ENCODE assay signal across 14 cellular contexts in the genomic region with DNA sequence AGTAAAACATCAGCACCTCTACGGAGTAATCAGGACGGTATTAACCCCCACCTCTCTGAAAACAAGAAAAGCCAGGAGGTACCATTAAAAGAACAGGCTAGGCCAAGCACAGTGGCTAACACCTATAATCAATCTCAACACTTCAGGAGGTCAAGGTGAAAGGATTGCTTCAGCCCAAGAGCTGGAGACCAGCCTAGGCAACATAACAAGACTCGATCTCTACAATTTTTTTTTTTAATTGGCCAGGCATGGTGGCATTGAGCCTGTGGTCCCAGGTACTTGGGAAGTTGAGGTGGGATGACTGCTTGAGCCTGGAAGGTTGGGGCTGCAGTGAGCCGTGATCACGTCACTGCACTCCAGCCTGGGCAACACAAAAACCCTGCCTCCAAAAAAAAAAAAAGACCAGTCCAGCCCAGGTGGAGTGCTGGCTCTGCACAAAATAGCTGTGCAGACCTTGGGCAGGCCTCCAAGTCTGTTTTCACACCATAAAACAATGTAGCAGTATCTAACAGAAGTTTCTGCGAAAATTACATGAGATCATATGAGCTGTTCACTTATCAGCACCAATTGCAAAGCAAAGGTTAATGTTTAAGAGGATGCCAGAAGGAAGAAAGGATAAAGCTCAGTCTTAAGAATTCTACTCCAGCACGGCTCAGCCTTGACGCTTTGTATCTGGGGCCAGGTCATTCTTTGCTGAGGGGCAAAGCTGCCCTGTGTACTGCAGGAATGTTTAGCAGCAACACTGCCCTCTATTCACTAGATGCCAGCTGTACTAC. TPM values are rescaled to one million over a fixed set of nuclear protein-coding genes. Genes with fewer than 3 reads are reported as not detected.
DNase-seq lines count a peak whose midpoint lies in the region; ATAC-seq and TF ChIP-seq lines count a peak whose summit lies in the region.
"Had no signal": no experiment of that assay in that cellular context is flagged by ENCODE, and none has a peak within 500 bp of the region (broad histone marks: within the 10 kb centered on the region; RNA-seq: fewer than 3 reads in every experiment).

No MANE protein-coding gene starts in this region.

- TF ChIP-seq EP300 in ovary (IDR thresholded peaks at IDR 0.05), result no peak

- ATAC-seq in WTC11 (no peak), right cardiac atrium (peak; percentile 54 to 68), HG02642 (IDR thresholded peaks at IDR 0.05; ENCODE audit: poor library complexity, unreplicated experiment) (no peak)
- no peak for ATAC-seq in activated naive CD4-positive, alpha-beta T cell treated with anti-CD3 and anti-CD28 coated beads, Interleukin-2, amount 50 U/mL, for 72 hours

- POLR2A ChIA-PET in WTC11 (lab: Charles Lee), result no interaction called here

- H3K9me3 Mint-ChIP-seq in WTC11, result no peaks in the 10 kb centered on the region
- H3K9me3 Mint-ChIP-seq in activated naive CD4-positive, alpha-beta T cell treated with anti-CD3 and anti-CD28 coated beads, Interleukin-2, amount 50 U/mL, for 72 hours, result no peaks in the 10 kb centered on the region
- H3K9me3 Mint-ChIP-seq: activated naive CD4-positive, alpha-beta T cell treated with anti-CD3 and anti-CD28 coated beads for 36 hours; HFFc6 had no signal

- no peak overlapping the region for H3K4me3 ChIP-seq in right cardiac atrium (ENCODE audit: low read length)
- H3K4me3 ChIP-seq in ovary, result no peak overlapping the region

- 42% methylated on average over 8 of the region's 8 CpGs for WGBS in right cardiac atrium
- WGBS in ovary, 3 donors, result 14 to 30% (median 17%) methylated on average over 8 of the region's 8 CpGs

- CTCF ChIA-PET in WTC11 (lab: Charles Lee), result no interaction called here

- peaks cover 8% of the 10 kb centered on the region for H3K4me1 ChIP-seq in right cardiac atrium (ENCODE audit: control insufficient read depth, insufficient read depth, low read length)
- peaks cover 7% of the 10 kb centered on the region for H3K4me1 ChIP-seq in ovary (ENCODE audit: insufficient read depth)

- H3K9me3 ChIP-seq in right cardiac atrium (ENCODE audit: control insufficient read depth, low read length) (no peaks in the 10 kb centered on the region), ovary (no peaks in the 10 kb centered on the region)
- H3K9me3 ChIP-seq: neutrophil had no signal

- H3K27me3 ChIP-seq in right cardiac atrium (ENCODE audit: control insufficient read depth, insufficient read depth) (no peaks in the 10 kb centered on the region), ovary (no peaks in the 10 kb centered on the region)
- H3K27me3 ChIP-seq: neutrophil had no signal

- H3K27ac ChIP-seq in right cardiac atrium (ENCODE audit: low read length), result no peak overlapping the region
- peak overlapping the region in 1 of 2 donors; percentile 40 for H3K27ac ChIP-seq in ovary
- H3K27ac ChIP-seq: neutrophil had no signal

- H3K4me1 Mint-ChIP-seq in WTC11, result peaks cover 31% of the 10 kb centered on the region

- DNase-seq in DMS79 (lab: John Stamatoyannopoulos, UW), result peak; percentile 71
- DNase-seq in WTC11 (ENCODE audit: low spot score), result no peak
- DNase-seq in right cardiac atrium, result no peak
- DNase-seq in ovary, result peak in 3 of 5 donors; percentile 70 to 78 (median 75)
- no peak for DNase-seq in activated naive CD4-positive, alpha-beta T cell treated with anti-CD3 and anti-CD28 coated beads, Interleukin-2, amount 50 U/mL, for 72 hours (ENCODE audit: low spot score in 2 of 2)
- no peak for DNase-seq in inferior parietal cortex (ENCODE audit: extremely low spot score)
- no peak for DNase-seq in activated CD4-positive, CD25-positive, alpha-beta regulatory T cell treated with anti-CD3 and anti-CD28 coated beads, Interleukin-2, amount 50 U/mL, for 72 hours
- DNase-seq: activated CD4-positive, alpha-beta T cell treated with anti-CD3 and anti-CD28 coated beads, Interleukin-2, amount 50 U/mL, for 1 hour; activated naive CD4-positive, alpha-beta T cell treated with anti-CD3 and anti-CD28 coated beads for 36 hours; effector CD4-positive, alpha-beta T cell; HFFc6; NCI-H524 treated with DMSO at 0.1 percent for 48 hours had no signal

- no peak for TF ChIP-seq POLR2A in ovary (IDR thresholded peaks at IDR 0.05)

- H3K4me3 Mint-ChIP-seq in WTC11, result no peak overlapping the region
- H3K4me3 Mint-ChIP-seq: activated naive CD4-positive, alpha-beta T cell treated with anti-CD3 and anti-CD28 coated beads for 36 hours; HFFc6 had no signal

- H3K36me3 Mint-ChIP-seq in WTC11, result peaks cover 14% of the 10 kb centered on the region
- H3K36me3 Mint-ChIP-seq in activated naive CD4-positive, alpha-beta T cell treated with anti-CD3 and anti-CD28 coated beads, Interleukin-2, amount 50 U/mL, for 72 hours, result no peaks in the 10 kb centered on the region

- intact Hi-C loops in right cardiac atrium (cut with DNase I), result no loop called here
- intact Hi-C loops in ovary (cut with DNase I), result no loop called here

- no peaks in the 10 kb centered on the region for H3K36me3 ChIP-seq in ovary
- H3K36me3 ChIP-seq: neutrophil had no signal

- H3K27ac Mint-ChIP-seq in WTC11, result peak overlapping the region; percentile 85; the same call in 1 of the 2 replicates
- no peak overlapping the region for H3K27ac Mint-ChIP-seq in activated naive CD4-positive, alpha-beta T cell treated with anti-CD3 and anti-CD28 coated beads, Interleukin-2, amount 50 U/mL, for 72 hours
- H3K27ac Mint-ChIP-seq: activated naive CD4-positive, alpha-beta T cell treated with anti-CD3 and anti-CD28 coated beads for 36 hours; HFFc6 had no signal

- TF ChIP-seq CTCF in WTC11 (IDR thresholded peaks at IDR 0.05) (no peak), ovary (IDR thresholded peaks at IDR 0.05) (no peak)

- H3K27me3 Mint-ChIP-seq in WTC11 (ENCODE audit: low read depth), result no peaks in the 10 kb centered on the region

TF ChIP-seq in WTC11, 78 proteins besides CTCF, POLR2A, EP300 and RAD21:
- TF ChIP-seq, protein P1, sequence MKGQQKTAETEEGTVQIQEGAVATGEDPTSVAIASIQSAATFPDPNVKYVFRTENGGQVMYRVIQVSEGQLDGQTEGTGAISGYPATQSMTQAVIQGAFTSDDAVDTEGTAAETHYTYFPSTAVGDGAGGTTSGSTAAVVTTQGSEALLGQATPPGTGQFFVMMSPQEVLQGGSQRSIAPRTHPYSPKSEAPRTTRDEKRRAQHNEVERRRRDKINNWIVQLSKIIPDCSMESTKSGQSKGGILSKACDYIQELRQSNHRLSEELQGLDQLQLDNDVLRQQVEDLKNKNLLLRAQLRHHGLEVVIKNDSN (CRISPR knock-in tag; IDR thresholded peaks at IDR 0.05), result no peak
- TF ChIP-seq, protein P2, sequence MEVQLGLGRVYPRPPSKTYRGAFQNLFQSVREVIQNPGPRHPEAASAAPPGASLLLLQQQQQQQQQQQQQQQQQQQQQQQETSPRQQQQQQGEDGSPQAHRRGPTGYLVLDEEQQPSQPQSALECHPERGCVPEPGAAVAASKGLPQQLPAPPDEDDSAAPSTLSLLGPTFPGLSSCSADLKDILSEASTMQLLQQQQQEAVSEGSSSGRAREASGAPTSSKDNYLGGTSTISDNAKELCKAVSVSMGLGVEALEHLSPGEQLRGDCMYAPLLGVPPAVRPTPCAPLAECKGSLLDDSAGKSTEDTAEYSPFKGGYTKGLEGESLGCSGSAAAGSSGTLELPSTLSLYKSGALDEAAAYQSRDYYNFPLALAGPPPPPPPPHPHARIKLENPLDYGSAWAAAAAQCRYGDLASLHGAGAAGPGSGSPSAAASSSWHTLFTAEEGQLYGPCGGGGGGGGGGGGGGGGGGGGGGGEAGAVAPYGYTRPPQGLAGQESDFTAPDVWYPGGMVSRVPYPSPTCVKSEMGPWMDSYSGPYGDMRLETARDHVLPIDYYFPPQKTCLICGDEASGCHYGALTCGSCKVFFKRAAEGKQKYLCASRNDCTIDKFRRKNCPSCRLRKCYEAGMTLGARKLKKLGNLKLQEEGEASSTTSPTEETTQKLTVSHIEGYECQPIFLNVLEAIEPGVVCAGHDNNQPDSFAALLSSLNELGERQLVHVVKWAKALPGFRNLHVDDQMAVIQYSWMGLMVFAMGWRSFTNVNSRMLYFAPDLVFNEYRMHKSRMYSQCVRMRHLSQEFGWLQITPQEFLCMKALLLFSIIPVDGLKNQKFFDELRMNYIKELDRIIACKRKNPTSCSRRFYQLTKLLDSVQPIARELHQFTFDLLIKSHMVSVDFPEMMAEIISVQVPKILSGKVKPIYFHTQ (CRISPR knock-in tag; IDR thresholded peaks at IDR 0.05), result no peak
- TF ChIP-seq JAZF1 (CRISPR knock-in tag; IDR thresholded peaks at IDR 0.05), result no peak
- TF ChIP-seq, protein P3, sequence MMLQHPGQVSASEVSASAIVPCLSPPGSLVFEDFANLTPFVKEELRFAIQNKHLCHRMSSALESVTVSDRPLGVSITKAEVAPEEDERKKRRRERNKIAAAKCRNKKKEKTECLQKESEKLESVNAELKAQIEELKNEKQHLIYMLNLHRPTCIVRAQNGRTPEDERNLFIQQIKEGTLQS (CRISPR knock-in tag; conservative IDR thresholded peaks at IDR 0.05), result no peak
- TF ChIP-seq ZNF263 (CRISPR knock-in tag; IDR thresholded peaks at IDR 0.05; ENCODE audit: low read depth), result no peak
TF ChIP-seq in WTC11: peak in this region for 0.

RNA-seq across cellular contexts. Expression of a gene that starts 14.8 kb away (rescaled TPM):
- 62.6 to 76.1 TPM (median 64.0 TPM) in 3 replicates for total RNA-seq in WTC11 (2021)
- total RNA-seq in right cardiac atrium, result 10 to 100 TPM in 2 of 4 donors, 1 to 10 TPM in 2; 8.7 to 11.1 (median 9.7) TPM
- 10.9 TPM for polyA plus RNA-seq in right cardiac atrium
- total RNA-seq in ovary, result 10 to 100 TPM; 20.7 to 45.3 (median 31.4) TPM
- polyA plus RNA-seq in ovary, result 10 to 100 TPM; 15.6 to 26.3 TPM
- 10 to 100 TPM in 1 of 2 donors, 1 to 10 TPM in 1; 9.5 to 30.2 TPM for total RNA-seq in activated naive CD4-positive, alpha-beta T cell treated with anti-CD3 and anti-CD28 coated beads, Interleukin-2, amount 50 U/mL, for 72 hours

Comparison
In these comparisons a context has a peak if more than half of its experiments do, and no peak if none do; other contexts are left out.
1. DNase-seq: peak in DMS79 (single experiment) and ovary (3 of 5); none in WTC11 (single experiment), right cardiac atrium (0 of 3), activated naive CD4-positive, alpha-beta T cell treated with anti-CD3 and anti-CD28 coated beads, Interleukin-2, amount 50 U/mL, for 72 hours (0 of 2), inferior parietal cortex (single experiment) and activated CD4-positive, CD25-positive, alpha-beta regulatory T cell treated with anti-CD3 and anti-CD28 coated beads, Interleukin-2, amount 50 U/mL, for 72 hours (single experiment).
2. ATAC-seq: peak in right cardiac atrium (2 of 2); none in WTC11 (single experiment), activated naive CD4-positive, alpha-beta T cell treated with anti-CD3 and anti-CD28 coated beads, Interleukin-2, amount 50 U/mL, for 72 hours (0 of 2) and HG02642 (single experiment).